17 cellular contexts compared by ENCODE assay signal in genomic region chr1:71562298-71562697, GRCh38.
"Had no signal": no experiment of that assay in that cellular context is flagged by ENCODE, and none has a peak within 500 bp of the region (broad histone marks: within the 10 kb centered on the region; RNA-seq: fewer than 3 reads in every experiment).

No MANE protein-coding gene starts in this region.

- H3K9me3 ChIP-seq: heart left ventricle, mucosa of descending colon, ovary, testis had no signal

- H3K27me3 Mint-ChIP-seq: stimulated activated naive B cell treated with anti-CD40 and anti-IgM and Interleukin-4, amounts not matched to agents 10 μg/mL and 1 μg/mL and 100 μg/mL, for 72 hours; stimulated activated naive CD8-positive, alpha-beta T cell treated with anti-CD3 and anti-CD28 coated beads, Interleukin-15, amount 100 ng/mL, for 72 hours had no signal

- H3K4me1 Mint-ChIP-seq: natural killer cell; neural crest cell; stimulated activated naive B cell treated with anti-CD40 and anti-IgM and Interleukin-4, amounts not matched to agents 10 μg/mL and 1 μg/mL and 100 μg/mL, for 72 hours; stimulated activated naive CD8-positive, alpha-beta T cell treated with anti-CD3 and anti-CD28 coated beads, Interleukin-15, amount 100 ng/mL, for 72 hours had no signal

- DNase-seq: cerebellar nuclear complex; dermis blood vessel endothelial cell; heart left ventricle; hippocampal formation; left colon; mucosa of descending colon; natural killer cell; ovary; right cardiac atrium; stimulated activated CD4-positive, alpha-beta T cell treated with anti-CD3 and anti-CD28 coated beads, Interleukin-4, amount 100 ng/mL, for 4 hours; stimulated activated naive B cell treated with anti-CD40 and anti-IgM and Interleukin-4, amounts not matched to agents 10 μg/mL and 1 μg/mL and 100 μg/mL, for 72 hours; stimulated activated naive CD8-positive, alpha-beta T cell treated with anti-CD3 and anti-CD28 coated beads, Interleukin-15, amount 100 ng/mL, for 72 hours; testis; trophoblast cell had no signal

- H3K4me3 ChIP-seq: heart left ventricle, mucosa of descending colon, ovary, testis had no signal

- H3K36me3 Mint-ChIP-seq: natural killer cell; stimulated activated naive B cell treated with anti-CD40 and anti-IgM and Interleukin-4, amounts not matched to agents 10 μg/mL and 1 μg/mL and 100 μg/mL, for 72 hours had no signal

- H3K27ac Mint-ChIP-seq: natural killer cell; stimulated activated naive B cell treated with anti-CD40 and anti-IgM and Interleukin-4, amounts not matched to agents 10 μg/mL and 1 μg/mL and 100 μg/mL, for 72 hours; stimulated activated naive CD8-positive, alpha-beta T cell treated with anti-CD3 and anti-CD28 coated beads, Interleukin-15, amount 100 ng/mL, for 72 hours had no signal

- ATAC-seq: left colon; mucosa of descending colon; natural killer cell; stimulated activated naive B cell treated with anti-CD40 and anti-IgM and Interleukin-4, amounts not matched to agents 10 μg/mL and 1 μg/mL and 100 μg/mL, for 72 hours; stimulated activated naive CD8-positive, alpha-beta T cell treated with anti-CD3 and anti-CD28 coated beads, Interleukin-15, amount 100 ng/mL, for 72 hours had no signal

- FAIRE-seq: colon, urothelium cell line had no signal

- H3K27ac ChIP-seq: heart left ventricle, ovary, testis had no signal

- H3K27me3 ChIP-seq: heart left ventricle, ovary, testis had no signal

- H3K36me3 ChIP-seq: heart left ventricle, ovary had no signal

- H3K4me3 Mint-ChIP-seq: natural killer cell; neural crest cell; stimulated activated naive B cell treated with anti-CD40 and anti-IgM and Interleukin-4, amounts not matched to agents 10 μg/mL and 1 μg/mL and 100 μg/mL, for 72 hours; stimulated activated naive CD8-positive, alpha-beta T cell treated with anti-CD3 and anti-CD28 coated beads, Interleukin-15, amount 100 ng/mL, for 72 hours had no signal

- H3K9me3 Mint-ChIP-seq: neural crest cell; stimulated activated naive B cell treated with anti-CD40 and anti-IgM and Interleukin-4, amounts not matched to agents 10 μg/mL and 1 μg/mL and 100 μg/mL, for 72 hours; stimulated activated naive CD8-positive, alpha-beta T cell treated with anti-CD3 and anti-CD28 coated beads, Interleukin-15, amount 100 ng/mL, for 72 hours had no signal

- H3K4me1 ChIP-seq: testis had no signal
